9 cellular contexts compared by ENCODE assay signal in the genomic region with DNA sequence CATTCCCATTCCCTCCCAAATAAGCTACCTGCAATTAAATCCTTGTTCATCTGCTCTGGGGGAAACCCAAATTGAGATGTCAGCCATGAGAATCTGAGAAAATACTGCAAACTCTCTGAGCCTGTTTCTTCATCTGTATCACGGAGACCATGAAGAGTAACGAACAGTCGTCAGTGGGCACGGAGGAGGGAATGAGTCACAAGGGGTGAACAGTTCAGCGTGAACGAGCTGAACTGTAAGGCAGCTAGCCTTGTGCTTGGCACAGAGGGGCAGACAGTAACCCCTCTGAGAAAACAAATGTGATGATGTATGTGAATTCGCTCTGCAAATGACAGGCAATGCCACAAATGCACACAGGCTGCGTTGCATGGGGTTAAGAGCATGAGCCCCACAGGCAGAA.
A peak's percentile ranks its signal among the peaks of the same experiment; 100 is the strongest.
DNase-seq lines count a peak whose midpoint lies in the region; ATAC-seq and TF ChIP-seq lines count a peak whose summit lies in the region.
"Had no signal": no experiment of that assay in that cellular context is flagged by ENCODE, and none has a peak within 500 bp of the region (broad histone marks: within the 10 kb centered on the region; RNA-seq: fewer than 3 reads in every experiment).

No MANE protein-coding gene starts in this region.

- H3K4me3 ChIP-seq in retinal pigment epithelial cell (ENCODE audit: low read length) = no peak overlapping the region

- H3K4me1 Mint-ChIP-seq in activated T-helper 1 cell treated with anti-CD3 and anti-CD28 coated beads, Interleukin-12 subunit alpha, Interleukin-12 subunit beta, Interleukin-2, Interleukin-4 antibody, amounts not matched to agents 30 ng/mL and 10 ng/mL and 1 ng/mL, durations not matched to agents 14 hours and 24 hours and 36 hours (ENCODE audit: low read depth) = peaks cover 17% of the 10 kb centered on the region

- H3K9me3 Mint-ChIP-seq in activated T-helper 1 cell treated with anti-CD3 and anti-CD28 coated beads, Interleukin-12 subunit alpha, Interleukin-12 subunit beta, Interleukin-2, Interleukin-4 antibody, amounts not matched to agents 30 ng/mL and 10 ng/mL and 1 ng/mL, durations not matched to agents 14 hours and 24 hours and 36 hours = peaks cover 22% of the 10 kb centered on the region

- peak; percentile 46 for DNase-seq in stimulated activated naive CD4-positive, alpha-beta T cell treated with Interleukin-2 at 50 U/mL for 16 hours (lab: John Stamatoyannopoulos, UW)
- DNase-seq in stimulated activated naive CD4-positive, alpha-beta T cell (lab: John Stamatoyannopoulos, UW) = no peak
- DNase-seq in astrocyte of the hippocampus (ENCODE audit: low read depth, low spot score) (peak; percentile 76), retinal pigment epithelial cell (ENCODE audit: low read depth) (peak; percentile 75), HEK293T (ENCODE audit: extremely low spot score) (no peak)
- no peak for DNase-seq in activated T-helper 1 cell treated with anti-CD3 and anti-CD28 coated beads, Interleukin-12 subunit alpha, Interleukin-12 subunit beta, Interleukin-2, Interleukin-4 antibody, amounts not matched to agents 30 ng/mL and 10 ng/mL and 1 ng/mL, durations not matched to agents 14 hours and 24 hours and 36 hours (ENCODE audit: low spot score)
- DNase-seq: NCI-H187 had no signal

- no peak overlapping the region for H3K4me3 Mint-ChIP-seq in activated T-helper 1 cell treated with anti-CD3 and anti-CD28 coated beads, Interleukin-12 subunit alpha, Interleukin-12 subunit beta, Interleukin-2, Interleukin-4 antibody, amounts not matched to agents 30 ng/mL and 10 ng/mL and 1 ng/mL, durations not matched to agents 14 hours and 24 hours and 36 hours

- POLR2A ChIA-PET in HEK293T (lab: Yijun Ruan, JAX) = no interaction called here

- intact Hi-C loops in activated T-helper 1 cell treated with anti-CD3 and anti-CD28 coated beads, Interleukin-12 subunit alpha, Interleukin-12 subunit beta, Interleukin-2, Interleukin-4 antibody, amounts not matched to agents 30 ng/mL and 10 ng/mL and 1 ng/mL, durations not matched to agents 14 hours and 24 hours and 36 hours (cut with micrococcal nuclease) = no loop called here

- H3K27me3 Mint-ChIP-seq in activated T-helper 1 cell treated with anti-CD3 and anti-CD28 coated beads, Interleukin-12 subunit alpha, Interleukin-12 subunit beta, Interleukin-2, Interleukin-4 antibody, amounts not matched to agents 30 ng/mL and 10 ng/mL and 1 ng/mL, durations not matched to agents 14 hours and 24 hours and 36 hours (ENCODE audit: insufficient read depth) = peaks cover 3% of the 10 kb centered on the region

- no peak overlapping the region for H3K27ac Mint-ChIP-seq in activated T-helper 1 cell treated with anti-CD3 and anti-CD28 coated beads, Interleukin-12 subunit alpha, Interleukin-12 subunit beta, Interleukin-2, Interleukin-4 antibody, amounts not matched to agents 30 ng/mL and 10 ng/mL and 1 ng/mL, durations not matched to agents 14 hours and 24 hours and 36 hours

- H3K36me3 Mint-ChIP-seq in activated T-helper 1 cell treated with anti-CD3 and anti-CD28 coated beads, Interleukin-12 subunit alpha, Interleukin-12 subunit beta, Interleukin-2, Interleukin-4 antibody, amounts not matched to agents 30 ng/mL and 10 ng/mL and 1 ng/mL, durations not matched to agents 14 hours and 24 hours and 36 hours (ENCODE audit: low read depth) = peaks cover 3% of the 10 kb centered on the region

- CTCF ChIA-PET in HEK293T (lab: Yijun Ruan, JAX) = no interaction called here

- ATAC-seq in HG02642 (IDR thresholded peaks at IDR 0.05; ENCODE audit: poor library complexity, unreplicated experiment) = no peak
- ATAC-seq in HG02981 (IDR thresholded peaks at IDR 0.05; ENCODE audit: unreplicated experiment) = no peak

- no peak for TF ChIP-seq CTCF in retinal pigment epithelial cell (conservative IDR thresholded peaks at IDR 0.05; ENCODE audit: low read depth, low read length)

TF ChIP-seq in HEK293T, 16 proteins besides CTCF, POLR2A, EP300 and RAD21:
- TF ChIP-seq LEF1 (IDR thresholded peaks at IDR 0.05; ENCODE audit: borderline replicate concordance) = no peak
- TF ChIP-seq CTBP1 (IDR thresholded peaks at IDR 0.05; ENCODE audit: borderline replicate concordance) = no peak
- TF ChIP-seq ZNF384 (IDR thresholded peaks at IDR 0.05) = no peak
- no peak for TF ChIP-seq TARDBP (IDR thresholded peaks at IDR 0.05)
- TF ChIP-seq ARNT (IDR thresholded peaks at IDR 0.05) = no peak
- TF ChIP-seq L3MBTL2 (conservative IDR thresholded peaks at IDR 0.05) = no peak
- no peak for TF ChIP-seq NFRKB (IDR thresholded peaks at IDR 0.05)
- TF ChIP-seq ELF4 (IDR thresholded peaks at IDR 0.05) = no peak
- TF ChIP-seq, protein P1, sequence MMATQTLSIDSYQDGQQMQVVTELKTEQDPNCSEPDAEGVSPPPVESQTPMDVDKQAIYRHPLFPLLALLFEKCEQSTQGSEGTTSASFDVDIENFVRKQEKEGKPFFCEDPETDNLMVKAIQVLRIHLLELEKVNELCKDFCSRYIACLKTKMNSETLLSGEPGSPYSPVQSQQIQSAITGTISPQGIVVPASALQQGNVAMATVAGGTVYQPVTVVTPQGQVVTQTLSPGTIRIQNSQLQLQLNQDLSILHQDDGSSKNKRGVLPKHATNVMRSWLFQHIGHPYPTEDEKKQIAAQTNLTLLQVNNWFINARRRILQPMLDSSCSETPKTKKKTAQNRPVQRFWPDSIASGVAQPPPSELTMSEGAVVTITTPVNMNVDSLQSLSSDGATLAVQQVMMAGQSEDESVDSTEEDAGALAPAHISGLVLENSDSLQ (IDR thresholded peaks at IDR 0.05) = no peak
TF ChIP-seq in HEK293T: peak in this region for 0.

Comparison
In these comparisons a context has a peak if more than half of its experiments do, and no peak if none do; other contexts are left out.
1. DNase-seq: peak in stimulated activated naive CD4-positive, alpha-beta T cell treated with Interleukin-2 at 50 U/mL for 16 hours (single experiment), astrocyte of the hippocampus (single experiment) and retinal pigment epithelial cell (single experiment); none in stimulated activated naive CD4-positive, alpha-beta T cell (0 of 6), activated T-helper 1 cell treated with anti-CD3 and anti-CD28 coated beads, Interleukin-12 subunit alpha, Interleukin-12 subunit beta, Interleukin-2, Interleukin-4 antibody, amounts not matched to agents 30 ng/mL and 10 ng/mL and 1 ng/mL, durations not matched to agents 14 hours and 24 hours and 36 hours (single experiment) and HEK293T (single experiment).